ENCODE assay signal across 12 cellular contexts in the genomic region with DNA sequence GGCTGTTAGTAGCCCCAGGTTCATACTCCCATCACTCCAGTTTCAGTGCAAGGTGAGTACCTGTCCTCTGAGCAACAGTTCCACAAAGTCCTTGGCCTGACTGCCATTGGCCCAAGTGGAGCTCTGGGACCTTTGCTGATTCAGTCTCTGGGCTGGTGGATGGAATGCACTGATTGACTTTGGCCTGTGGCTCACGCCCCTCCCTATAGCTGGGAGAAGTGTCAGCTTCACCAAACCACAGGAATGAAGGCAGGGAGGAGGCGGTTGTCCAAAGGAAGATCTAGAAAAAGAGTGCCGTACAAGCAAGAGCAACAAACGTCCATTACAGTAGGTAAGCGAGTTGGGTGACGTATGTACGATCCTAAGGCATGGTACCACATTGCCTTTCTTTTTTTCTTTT. TPM values are rescaled to one million over a fixed set of nuclear protein-coding genes. Genes with fewer than 3 reads are reported as not detected.
DNase-seq lines count a peak whose midpoint lies in the region; ATAC-seq and TF ChIP-seq lines count a peak whose summit lies in the region.
"Had no signal": no experiment of that assay in that cellular context is flagged by ENCODE, and none has a peak within 500 bp of the region (broad histone marks: within the 10 kb centered on the region; RNA-seq: fewer than 3 reads in every experiment).

No MANE protein-coding gene starts in this region.

- no peaks in the 10 kb centered on the region for H3K36me3 ChIP-seq in osteoblast (ENCODE audit: insufficient read depth, low read length)

- no peak overlapping the region for H3K4me3 ChIP-seq in osteoblast (ENCODE audit: insufficient read depth, low read length)

- DNase-seq in EH (ENCODE audit: low read depth) (peak; percentile 93), NCI-H226 (peak; percentile 73), epidermal melanocyte (ENCODE audit: insufficient read length, low spot score) (peak; percentile 26), osteoblast (ENCODE audit: insufficient read length, low spot score, missing footprints) (no peak), DMS53 treated with DMSO at 0.1 percent for 48 hours (lab: John Stamatoyannopoulos, UW; ENCODE audit: unreplicated experiment) (no peak), DMS153 (lab: John Stamatoyannopoulos, UW) (no peak)
- DNase-seq in activated CD4-positive, alpha-beta T cell treated with anti-CD3 and anti-CD28 coated beads, Interleukin-2, amount 50 U/mL, for 4 hours = no peak
- DNase-seq: activated T-cell treated with anti-CD3 and anti-CD28 coated beads for 4 hours; CD8-positive, alpha-beta memory T cell; NCI-H146; stimulated activated CD4-positive, alpha-beta T cell treated with anti-CD3 and anti-CD28 coated beads, Interleukin-4, amount 100 ng/mL, for 24 hours had no signal

- H4K20me1 ChIP-seq in osteoblast (ENCODE audit: insufficient read depth, low read length) = no peaks in the 10 kb centered on the region

- no peak for TF ChIP-seq CTCF in osteoblast (IDR thresholded peaks at IDR 0.05; ENCODE audit: extremely low read depth, low read depth, low read length)

- peaks cover 43% of the 10 kb centered on the region for H3K4me1 ChIP-seq in osteoblast (ENCODE audit: insufficient read depth, low read length)

- no peak for ATAC-seq in HG02571 (IDR thresholded peaks at IDR 0.05; ENCODE audit: unreplicated experiment)

- no peaks in the 10 kb centered on the region for H3K27me3 ChIP-seq in osteoblast (ENCODE audit: insufficient read depth, low read length)

- no peaks in the 10 kb centered on the region for H3K9me3 ChIP-seq in osteoblast (ENCODE audit: low read depth, low read length)

- H3K27ac ChIP-seq in osteoblast (ENCODE audit: low read depth, low read length) = peak overlapping the region; percentile 77

- H3K79me2 ChIP-seq in osteoblast (ENCODE audit: insufficient read depth, low read length) = no peaks in the 10 kb centered on the region

- H3K4me2 ChIP-seq in osteoblast (ENCODE audit: insufficient read depth, low read length) = peak overlapping the region; percentile 8

- no peak overlapping the region for H2AFZ ChIP-seq in osteoblast (ENCODE audit: low read length)

RNA-seq across cellular contexts. Expression of gene QPCT, which starts 34.0 kb away (rescaled TPM):
- total RNA-seq in osteoblast = 25.0 and 25.7 TPM in 2 replicates

RNA-seq across cellular contexts. Expression of gene PRKD3, which starts 53.8 kb away (rescaled TPM):
- total RNA-seq in osteoblast = 62.5 and 68.0 TPM in 2 replicates

Comparison
In these comparisons a context has a peak if more than half of its experiments do, and no peak if none do; other contexts are left out.
1. DNase-seq: peak in EH (single experiment), NCI-H226 (single experiment) and epidermal melanocyte (single experiment); none in osteoblast (single experiment), DMS53 treated with DMSO at 0.1 percent for 48 hours (single experiment), DMS153 (single experiment) and activated CD4-positive, alpha-beta T cell treated with anti-CD3 and anti-CD28 coated beads, Interleukin-2, amount 50 U/mL, for 4 hours (0 of 2).